11 cellular contexts compared by ENCODE assay signal in genomic region chr2:11406492-11407381, GRCh38. TPM values are rescaled to one million over a fixed set of nuclear protein-coding genes. Genes with fewer than 3 reads are reported as not detected.
A peak's percentile ranks its signal among the peaks of the same experiment; 100 is the strongest.
DNase-seq lines count a peak whose midpoint lies in the region; ATAC-seq, FAIRE-seq and TF ChIP-seq lines count a peak whose summit lies in the region.
"Had no signal": no experiment of that assay in that cellular context is flagged by ENCODE, and none has a peak within 500 bp of the region (broad histone marks: within the 10 kb centered on the region; RNA-seq: fewer than 3 reads in every experiment).

No MANE protein-coding gene starts in this region.

- CTCF ChIA-PET in MCF 10A (lab: Yijun Ruan, JAX): no interaction called here
- CTCF ChIA-PET in activated naive CD4-positive, alpha-beta T cell treated with anti-CD3 and anti-CD28 coated beads for 36 hours (lab: Charles Lee): no interaction called here

- H3K4me1 ChIP-seq in breast epithelium (no peaks in the 10 kb centered on the region), mesendoderm (ENCODE audit: control insufficient read depth, low read depth, low read length) (no peaks in the 10 kb centered on the region)

- H2BK120ac ChIP-seq in mesendoderm (ENCODE audit: low read depth, low read length): no peak overlapping the region

- no peak overlapping the region for H2AK5ac ChIP-seq in mesendoderm (ENCODE audit: low read length)

- no peak overlapping the region for H4K5ac ChIP-seq in mesendoderm (ENCODE audit: low read length)

- TF ChIP-seq CTCF in breast epithelium (IDR thresholded peaks at IDR 0.05) (no peak), MCF 10A (IDR thresholded peaks at IDR 0.05; ENCODE audit: unreplicated experiment) (no peak)

- peak overlapping the region; percentile 52 to 73 for H3K27ac ChIP-seq in breast epithelium
- H3K27ac ChIP-seq in cingulate gyrus (ENCODE audit: low read depth, low read length): peak overlapping the region; percentile 73
- no peak overlapping the region for H3K27ac ChIP-seq in mesendoderm (ENCODE audit: low read depth, low read length)
- H3K27ac ChIP-seq: BLaER1 had no signal

- no peak overlapping the region for H3K4me2 ChIP-seq in mesendoderm (ENCODE audit: low read length)
- H3K4me2 ChIP-seq: BLaER1 had no signal

- H3K4me3 ChIP-seq in breast epithelium: peak overlapping the region in 1 of 3 donors; percentile 24
- no peak overlapping the region for H3K4me3 ChIP-seq in mesendoderm (ENCODE audit: low read length)
- H3K4me3 ChIP-seq: BLaER1 had no signal

- H2BK15ac ChIP-seq in mesendoderm (replicated peaks; ENCODE audit: low read depth): no peak overlapping the region

- no TSS peak for BruUV-seq in MCF 10A (replicated peaks; lab: Mats Ljungman, UMichigan)

- no peak overlapping the region for H3K4ac ChIP-seq in mesendoderm (ENCODE audit: low read depth, low read length)

- no peak overlapping the region for H3K27ac Mint-ChIP-seq in MCF 10A (ENCODE audit: low read depth, unreplicated experiment)
- H3K27ac Mint-ChIP-seq in activated naive CD4-positive, alpha-beta T cell treated with anti-CD3 and anti-CD28 coated beads for 36 hours: no peak overlapping the region

- H2BK5ac ChIP-seq in mesendoderm (ENCODE audit: low read length): no peak overlapping the region

- no peak for FAIRE-seq in urothelium cell line (lab: Jason Lieb, UNC)

- no peak overlapping the region for H4K8ac ChIP-seq in mesendoderm (ENCODE audit: low read depth, low read length)

- no peaks in the 10 kb centered on the region for H3K27me3 Mint-ChIP-seq in MCF 10A (ENCODE audit: insufficient read depth, unreplicated experiment)
- H3K27me3 Mint-ChIP-seq in activated naive CD4-positive, alpha-beta T cell treated with anti-CD3 and anti-CD28 coated beads for 36 hours (ENCODE audit: low read depth): no peaks in the 10 kb centered on the region

- no peak overlapping the region for H3K9ac ChIP-seq in mesendoderm (ENCODE audit: low read length)
- H3K9ac ChIP-seq: BLaER1 had no signal

- intact Hi-C loops in breast epithelium (cut with DNase I; ENCODE audit: low total_unique reads): no loop called here
- intact Hi-C loops in MCF 10A (cut with micrococcal nuclease): no loop called here
- intact Hi-C loops in activated naive CD4-positive, alpha-beta T cell treated with anti-CD3 and anti-CD28 coated beads for 36 hours (cut with micrococcal nuclease): no loop called here

- peaks cover 6% of the 10 kb centered on the region for H3K4me1 Mint-ChIP-seq in MCF 10A (ENCODE audit: insufficient read depth, unreplicated experiment)
- H3K4me1 Mint-ChIP-seq in activated naive CD4-positive, alpha-beta T cell treated with anti-CD3 and anti-CD28 coated beads for 36 hours (ENCODE audit: low read depth): no peaks in the 10 kb centered on the region
- H3K4me1 Mint-ChIP-seq: naive B cell had no signal

- no peaks in the 10 kb centered on the region for H3K36me3 Mint-ChIP-seq in MCF 10A (ENCODE audit: insufficient read depth, unreplicated experiment)
- no peaks in the 10 kb centered on the region for H3K36me3 Mint-ChIP-seq in activated naive CD4-positive, alpha-beta T cell treated with anti-CD3 and anti-CD28 coated beads for 36 hours (ENCODE audit: low read depth)
- H3K36me3 Mint-ChIP-seq: naive B cell had no signal

- no peak for ATAC-seq in GM18511 (IDR thresholded peaks at IDR 0.05; ENCODE audit: unreplicated experiment)

- no peaks in the 10 kb centered on the region for H3K9me3 ChIP-seq in breast epithelium
- H3K9me3 ChIP-seq: BLaER1 had no signal

- DNase-seq in breast epithelium (ENCODE audit: low spot score in 2 of 2): no peak
- DNase-seq in MCF 10A (ENCODE audit: unreplicated experiment): no peak
- peak; percentile 77 for DNase-seq in mesendoderm
- peak; percentile 32 for DNase-seq in urothelium cell line (ENCODE audit: low spot score)
- DNase-seq in activated naive CD4-positive, alpha-beta T cell treated with anti-CD3 and anti-CD28 coated beads for 36 hours: no peak
- no peak for DNase-seq in SIG-M5 (lab: John Stamatoyannopoulos, UW)
- DNase-seq: naive B cell, NCI-H1417 treated with DMSO at 0.1 percent for 48 hours had no signal

- no peaks in the 10 kb centered on the region for H3K9me3 Mint-ChIP-seq in MCF 10A (ENCODE audit: unreplicated experiment)
- no peaks in the 10 kb centered on the region for H3K9me3 Mint-ChIP-seq in activated naive CD4-positive, alpha-beta T cell treated with anti-CD3 and anti-CD28 coated beads for 36 hours

- no peaks in the 10 kb centered on the region for H3K79me1 ChIP-seq in mesendoderm (ENCODE audit: low read length)

- H3K27me3 ChIP-seq in breast epithelium (no peaks in the 10 kb centered on the region), mesendoderm (ENCODE audit: insufficient read depth, low read length, poor library complexity) (no peaks in the 10 kb centered on the region)
- H3K27me3 ChIP-seq: BLaER1 had no signal

- H3K23ac ChIP-seq in mesendoderm (ENCODE audit: low read length): no peak overlapping the region

- no peaks in the 10 kb centered on the region for H3K79me2 ChIP-seq in mesendoderm (ENCODE audit: control insufficient read depth, insufficient read depth, low read length)

- H3K56ac ChIP-seq in mesendoderm (ENCODE audit: low read length): no peak overlapping the region

- no peak for TF ChIP-seq POLR2A in breast epithelium (IDR thresholded peaks at IDR 0.05)

- whole genome bisulfite sequencing in mesendoderm (ENCODE audit: extremely low coverage, insufficient coverage, low lambda C conversion rate): no CpG with 5 or more reads among the region's 14 CpGs

- POLR2A ChIA-PET in MCF 10A (lab: Yijun Ruan, JAX): interaction anchor here (0.8 to 1.0 kb wide), 2 partner anchors 59 to 119 kb away, joined by 3 read pairs; partner anchors contain the start of gene E2F6

- no peak overlapping the region for H3K4me3 Mint-ChIP-seq in MCF 10A (ENCODE audit: unreplicated experiment)
- H3K4me3 Mint-ChIP-seq in activated naive CD4-positive, alpha-beta T cell treated with anti-CD3 and anti-CD28 coated beads for 36 hours: no peak overlapping the region
- H3K4me3 Mint-ChIP-seq: naive B cell had no signal

- no peak overlapping the region for H3K18ac ChIP-seq in mesendoderm (ENCODE audit: low read length)

- no peaks in the 10 kb centered on the region for H3K36me3 ChIP-seq in breast epithelium
- H3K36me3 ChIP-seq in mesendoderm (ENCODE audit: control insufficient read depth, insufficient read depth, low read length): no peaks in the 10 kb centered on the region
- H3K36me3 ChIP-seq: BLaER1 had no signal

RNA-seq across cellular contexts. Expression of gene E2F6, which starts 59.2 kb away (rescaled TPM):
- total RNA-seq in breast epithelium (10 to 100 TPM; 21.1 to 25.0 (median 23.3) TPM), MCF 10A (2022) (16.1 and 16.6 TPM in 2 replicates)
- polyA plus RNA-seq in mesendoderm (2013, experiment 1 of 2): 11.2 TPM
- 11.6 TPM for polyA plus RNA-seq in mesendoderm (2013, experiment 2 of 2)
- 1 to 10 TPM; 8.7 to 9.4 TPM for total RNA-seq in activated naive CD4-positive, alpha-beta T cell treated with anti-CD3 and anti-CD28 coated beads for 36 hours

Comparison
In these comparisons a context has a peak if more than half of its experiments do, and no peak if none do; other contexts are left out.
1. DNase-seq: peak in mesendoderm (single experiment) and urothelium cell line (single experiment); none in breast epithelium (0 of 2), MCF 10A (single experiment), activated naive CD4-positive, alpha-beta T cell treated with anti-CD3 and anti-CD28 coated beads for 36 hours (single experiment) and SIG-M5 (single experiment).